In the genomic region with DNA sequence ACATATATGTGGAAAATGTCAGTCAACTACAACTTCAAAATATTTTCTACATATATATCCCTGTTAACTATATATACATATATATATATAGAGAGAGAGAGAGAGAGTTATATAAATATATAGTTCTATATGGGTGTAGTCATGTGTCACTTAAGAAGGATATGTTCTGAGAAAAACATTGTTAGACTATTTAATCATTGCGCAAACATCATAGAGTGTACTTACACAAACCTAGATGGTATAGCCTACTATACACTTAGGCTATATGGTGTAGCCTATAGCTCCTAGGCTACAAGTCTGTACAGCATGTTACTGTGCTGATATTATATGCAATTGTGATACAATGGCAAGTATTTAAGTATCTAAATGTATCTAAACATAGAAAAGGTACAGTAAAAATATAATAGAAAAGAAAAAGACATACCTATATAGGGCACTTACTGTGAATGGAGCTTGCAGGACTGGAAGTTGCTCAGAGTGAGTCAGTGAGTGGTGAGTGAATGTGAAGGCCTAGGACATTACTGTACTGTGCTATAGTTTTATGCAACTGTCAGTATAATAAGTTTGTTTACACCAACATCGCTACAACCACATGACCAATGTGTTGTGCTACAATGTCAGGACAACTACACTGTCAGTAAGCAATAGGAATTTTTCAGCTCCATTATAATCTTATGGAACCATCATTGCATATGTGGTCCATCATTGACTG, we compare ENCODE assay signal across 23 cellular contexts. TPM values are rescaled to one million over a fixed set of nuclear protein-coding genes. Genes with fewer than 3 reads are reported as not detected.
A peak's percentile ranks its signal among the peaks of the same experiment; 100 is the strongest.
DNase-seq lines count a peak whose midpoint lies in the region; ATAC-seq, FAIRE-seq and TF ChIP-seq lines count a peak whose summit lies in the region.
"Had no signal": no experiment of that assay in that cellular context is flagged by ENCODE, and none has a peak within 500 bp of the region (broad histone marks: within the 10 kb centered on the region; RNA-seq: fewer than 3 reads in every experiment).

No MANE protein-coding gene starts in this region.

- H3K27ac ChIP-seq in GM23248, result no peak overlapping the region
- H3K27ac ChIP-seq in small intestine (ENCODE audit: low read depth in 1 of 2, low read length in 1 of 2), result no peak overlapping the region
- H3K27ac ChIP-seq in GM23338 (ENCODE audit: low read depth), result no peak overlapping the region
- H3K27ac ChIP-seq: C4-2B, Peyer's patch had no signal

- no peak overlapping the region for H3K4me3 Mint-ChIP-seq in GM23338
- H3K4me3 Mint-ChIP-seq: H9, IgD-negative memory B cell had no signal

- H3K9me3 ChIP-seq in GM23248 (ENCODE audit: low read depth) (no peaks in the 10 kb centered on the region), small intestine (ENCODE audit: control insufficient read depth, low read depth) (no peaks in the 10 kb centered on the region)
- H3K9me3 ChIP-seq: Peyer's patch had no signal

- H3K9me3 Mint-ChIP-seq in GM23338, result peaks cover 21% of the 10 kb centered on the region

- H3F3A ChIP-seq in GM23248 (ENCODE audit: insufficient read depth) (no peaks in the 10 kb centered on the region), GM23338 (replicated peaks; ENCODE audit: low read depth) (no peaks in the 10 kb centered on the region)

- peak; percentile 42 for DNase-seq in GM23248
- DNase-seq in RKO (ENCODE audit: low spot score), result peak; percentile 22
- DNase-seq in fibroblast of mammary gland (ENCODE audit: low read depth), result peak; percentile 48
- no peak for DNase-seq in small intestine
- DNase-seq in SKM-1 treated with dmso at 0.1 percent for 144 hours (lab: John Stamatoyannopoulos, UW; ENCODE audit: unreplicated experiment), result no peak
- no peak for DNase-seq in GM23338 (ENCODE audit: low spot score)
- DNase-seq in left lobe of liver (ENCODE audit: low spot score), result no peak
- DNase-seq: ACHN, DMS79, H9, Karpas-422, NCI-H1092, NCI-H1436 treated with DMSO at 0.1 percent for 48 hours, NCI-H2029 treated with DMSO at 0.1 percent for 48 hours, NCI-H2171, NCI-H526 treated with DMSO at 0.1 percent for 48 hours, Peyer's patch had no signal

- H3K9me2 ChIP-seq in GM23248 (ENCODE audit: insufficient read depth), result no peaks in the 10 kb centered on the region
- peaks cover 5% of the 10 kb centered on the region for H3K9me2 ChIP-seq in GM23338 (ENCODE audit: insufficient read depth)

- H3K27me3 ChIP-seq in GM23248 (replicated peaks; ENCODE audit: insufficient read depth) (no peaks in the 10 kb centered on the region), small intestine (ENCODE audit: control insufficient read depth in 2 of 2, insufficient read depth in 2 of 2, low read length in 2 of 2) (no peaks in the 10 kb centered on the region), GM23338 (ENCODE audit: insufficient read depth) (no peaks in the 10 kb centered on the region)
- H3K27me3 ChIP-seq: Peyer's patch had no signal

- H3K27me3 Mint-ChIP-seq in GM23338 (ENCODE audit: insufficient read depth, low read depth, poor library complexity), result no peaks in the 10 kb centered on the region
- H3K27me3 Mint-ChIP-seq: IgD-negative memory B cell had no signal

- no peak overlapping the region for H2AFZ ChIP-seq in GM23248
- H2AFZ ChIP-seq in GM23338, result no peak overlapping the region

- WGBS in GM23248 (ENCODE audit: low coverage in 1 of 2, low lambda C conversion rate in 2 of 2, missing lambda C conversion rate in 2 of 2), 2 experiments, result 87 to 88% methylated on average over 2 of the region's 2 CpGs
- WGBS in small intestine, 3 donors, result 94 to 100% (median 94%) methylated on average over 2 of the region's 2 CpGs

- H3K79me2 ChIP-seq in GM23248 (ENCODE audit: insufficient read depth), result no peaks in the 10 kb centered on the region
- no peaks in the 10 kb centered on the region for H3K79me2 ChIP-seq in GM23338 (replicated peaks; ENCODE audit: insufficient read depth)

- no peaks in the 10 kb centered on the region; the same call in 2 of the 3 replicates for H3K4me1 Mint-ChIP-seq in GM23338

- H3K36me3 Mint-ChIP-seq in GM23338 (ENCODE audit: low read depth), result peaks cover 15% of the 10 kb centered on the region

- H3K4me2 ChIP-seq in GM23248 (ENCODE audit: unreplicated experiment), result no peak overlapping the region
- H3K4me2 ChIP-seq in GM23338, result no peak overlapping the region

- H3K4me1 ChIP-seq in GM23248 (ENCODE audit: insufficient read depth) (no peaks in the 10 kb centered on the region), small intestine (ENCODE audit: control insufficient read depth in 2 of 2, insufficient read depth in 1 of 2, low read depth in 1 of 2, low read length in 1 of 2) (peaks cover 0 to 6% of the 10 kb centered on the region in 2 donors), GM23338 (ENCODE audit: insufficient read depth) (no peaks in the 10 kb centered on the region)
- H3K4me1 ChIP-seq: Peyer's patch had no signal

- no peak for ATAC-seq in GM23338
- ATAC-seq in left lobe of liver, result no peak
- ATAC-seq: Right ventricle myocardium inferior had no signal

- no peak overlapping the region for H3K4me3 ChIP-seq in GM23248
- no peak overlapping the region for H3K4me3 ChIP-seq in fibroblast of mammary gland (ENCODE audit: control insufficient read depth, low read depth, low read length)
- no peak overlapping the region for H3K4me3 ChIP-seq in small intestine (ENCODE audit: low read depth in 1 of 2, low read length in 2 of 2)
- no peak overlapping the region for H3K4me3 ChIP-seq in GM23338
- H3K4me3 ChIP-seq: Peyer's patch had no signal

- TF ChIP-seq CTCF in fibroblast of mammary gland (conservative IDR thresholded peaks at IDR 0.05; ENCODE audit: control insufficient read depth, insufficient read depth, low read depth, low read length), result no peak
- no peak for TF ChIP-seq CTCF in GM23338 (conservative IDR thresholded peaks at IDR 0.05; ENCODE audit: low read depth in 2 of 2)

- H3K9ac ChIP-seq in GM23248, result no peak overlapping the region

- in situ Hi-C loops in GM23248 (cut with MboI), result no loop called here

- H3K27ac Mint-ChIP-seq in GM23338, result no peak overlapping the region
- H3K27ac Mint-ChIP-seq: H9, IgD-negative memory B cell had no signal

- H3K36me3 ChIP-seq in GM23248 (ENCODE audit: low read depth) (no peaks in the 10 kb centered on the region), small intestine (ENCODE audit: control insufficient read depth in 2 of 2, insufficient read depth in 2 of 2, low read length in 2 of 2) (no peaks in the 10 kb centered on the region), GM23338 (ENCODE audit: insufficient read depth) (no peaks in the 10 kb centered on the region; the same call in 1 of the 2 replicates)
- H3K36me3 ChIP-seq: Peyer's patch had no signal

- H4K20me1 ChIP-seq in GM23248 (ENCODE audit: insufficient read depth), result no peaks in the 10 kb centered on the region
- H4K20me1 ChIP-seq in GM23338 (replicated peaks; ENCODE audit: insufficient read depth), result no peaks in the 10 kb centered on the region

- peak; percentile 10 for FAIRE-seq in small intestine (lab: Jason Lieb, UNC)

TF ChIP-seq in GM23338, 12 proteins besides CTCF, POLR2A, EP300 and RAD21 (continues in another document):
- TF ChIP-seq, protein P1, sequence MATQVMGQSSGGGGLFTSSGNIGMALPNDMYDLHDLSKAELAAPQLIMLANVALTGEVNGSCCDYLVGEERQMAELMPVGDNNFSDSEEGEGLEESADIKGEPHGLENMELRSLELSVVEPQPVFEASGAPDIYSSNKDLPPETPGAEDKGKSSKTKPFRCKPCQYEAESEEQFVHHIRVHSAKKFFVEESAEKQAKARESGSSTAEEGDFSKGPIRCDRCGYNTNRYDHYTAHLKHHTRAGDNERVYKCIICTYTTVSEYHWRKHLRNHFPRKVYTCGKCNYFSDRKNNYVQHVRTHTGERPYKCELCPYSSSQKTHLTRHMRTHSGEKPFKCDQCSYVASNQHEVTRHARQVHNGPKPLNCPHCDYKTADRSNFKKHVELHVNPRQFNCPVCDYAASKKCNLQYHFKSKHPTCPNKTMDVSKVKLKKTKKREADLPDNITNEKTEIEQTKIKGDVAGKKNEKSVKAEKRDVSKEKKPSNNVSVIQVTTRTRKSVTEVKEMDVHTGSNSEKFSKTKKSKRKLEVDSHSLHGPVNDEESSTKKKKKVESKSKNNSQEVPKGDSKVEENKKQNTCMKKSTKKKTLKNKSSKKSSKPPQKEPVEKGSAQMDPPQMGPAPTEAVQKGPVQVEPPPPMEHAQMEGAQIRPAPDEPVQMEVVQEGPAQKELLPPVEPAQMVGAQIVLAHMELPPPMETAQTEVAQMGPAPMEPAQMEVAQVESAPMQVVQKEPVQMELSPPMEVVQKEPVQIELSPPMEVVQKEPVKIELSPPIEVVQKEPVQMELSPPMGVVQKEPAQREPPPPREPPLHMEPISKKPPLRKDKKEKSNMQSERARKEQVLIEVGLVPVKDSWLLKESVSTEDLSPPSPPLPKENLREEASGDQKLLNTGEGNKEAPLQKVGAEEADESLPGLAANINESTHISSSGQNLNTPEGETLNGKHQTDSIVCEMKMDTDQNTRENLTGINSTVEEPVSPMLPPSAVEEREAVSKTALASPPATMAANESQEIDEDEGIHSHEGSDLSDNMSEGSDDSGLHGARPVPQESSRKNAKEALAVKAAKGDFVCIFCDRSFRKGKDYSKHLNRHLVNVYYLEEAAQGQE (IDR thresholded peaks at IDR 0.05; ENCODE audit: unreplicated experiment), result no peak
- TF ChIP-seq NANOG (IDR thresholded peaks at IDR 0.05; ENCODE audit: borderline replicate concordance), result no peak

RNA-seq across cellular contexts. Expression of a gene that starts 18.0 kb away (rescaled TPM):
- total RNA-seq in GM23248 (2014; rRNA removed; shearing (Covaris generic)), result 3.8 and 4.8 TPM in 2 replicates
- polyA plus RNA-seq in GM23248 (2016; fragmentation: Nextera tagmentation; extraction: Ambion mirVana) (1.3 and 1.6 TPM in 2 replicates), small intestine (10 to 100 TPM in 2 of 3 donors, 1 to 10 TPM in 1; 7.4 to 21.6 (median 14.6) TPM), GM23338 (2016; fragmentation: Nextera tagmentation; extraction: Ambion mirVana) (not detected in 2 replicates)
- total RNA-seq in GM23338 (2014; rRNA removed; shearing (Covaris generic)), result not detected in 2 replicates
- 6.1 TPM for total RNA-seq in left lobe of liver
- total RNA-seq: H9, HT-29, MCF 10A, SK-MEL-5 had no signal

Comparison
In these comparisons a context has a peak if more than half of its experiments do, and no peak if none do; other contexts are left out.
1. DNase-seq: peak in GM23248 (single experiment), RKO (single experiment) and fibroblast of mammary gland (single experiment); none in small intestine (single experiment), SKM-1 treated with dmso at 0.1 percent for 144 hours (single experiment), GM23338 (single experiment) and left lobe of liver (single experiment).